ENCODE assay signal across 8 cellular contexts in genomic region chr12:64621257-64621942, GRCh38. TPM values are rescaled to one million over a fixed set of nuclear protein-coding genes. Genes with fewer than 3 reads are reported as not detected.
DNase-seq lines count a peak whose midpoint lies in the region; ATAC-seq, FAIRE-seq and TF ChIP-seq lines count a peak whose summit lies in the region.

No MANE protein-coding gene starts in this region.

- H3K36me3 Mint-ChIP-seq in activated naive CD4-positive, alpha-beta T cell treated with anti-CD3 and anti-CD28 coated beads, Interleukin-2, amount 50 U/mL, for 72 hours: peaks cover 0 to 10% of the 10 kb centered on the region in 2 donors

- intact Hi-C loops in endothelial cell of umbilical vein (cut with micrococcal nuclease): no loop called here

- no peaks in the 10 kb centered on the region for H3K9me3 Mint-ChIP-seq in activated naive CD4-positive, alpha-beta T cell treated with anti-CD3 and anti-CD28 coated beads, Interleukin-2, amount 50 U/mL, for 72 hours

- DNase-seq in ELR (ENCODE audit: low read depth): peak; percentile 79
- peak; percentile 25 for DNase-seq in endothelial cell of umbilical vein (ENCODE audit: low read depth, low spot score)
- no peak for DNase-seq in stimulated activated CD4-positive, alpha-beta T cell treated with anti-CD3 and anti-CD28 coated beads, Interleukin-15, amount 100 ng/mL, for 24 hours
- DNase-seq in activated naive CD4-positive, alpha-beta T cell treated with anti-CD3 and anti-CD28 coated beads, Interleukin-2, amount 50 U/mL, for 72 hours (ENCODE audit: low spot score in 2 of 2): no peak
- DNase-seq in occipital lobe (lab: John Stamatoyannopoulos, UW): no peak
- no peak for DNase-seq in NCI-H2196 treated with DMSO at 0.1 percent for 48 hours (lab: John Stamatoyannopoulos, UW; ENCODE audit: unreplicated experiment)

- H3K4me2 ChIP-seq in endothelial cell of umbilical vein (ENCODE audit: insufficient read depth, low read length): no peak overlapping the region

- H3K4me3 ChIP-seq in endothelial cell of umbilical vein (replicated peaks in 1 of 3; ENCODE audit: insufficient read depth in 1 of 3, low read depth in 1 of 3, low read length in 3 of 3): no peak overlapping the region

- POLR2A ChIA-PET in endothelial cell of umbilical vein (lab: Charles Lee): no interaction called here

- H2AFZ ChIP-seq in endothelial cell of umbilical vein (ENCODE audit: low read depth, low read length): no peak overlapping the region

- H3K27me3 ChIP-seq in endothelial cell of umbilical vein (ENCODE audit: control insufficient read depth in 2 of 2, insufficient read depth in 2 of 2, low read length in 2 of 2): no peaks in the 10 kb centered on the region

- H3K27ac ChIP-seq in endothelial cell of umbilical vein (ENCODE audit: insufficient read depth, low read depth, low read length): peak overlapping the region; percentile 97

- H3K9me3 ChIP-seq in endothelial cell of umbilical vein (replicated peaks; ENCODE audit: control insufficient read depth, insufficient read depth, low read length): no peaks in the 10 kb centered on the region

- no peak for FAIRE-seq in endothelial cell of umbilical vein (lab: Jason Lieb, UNC)

- no peak for TF ChIP-seq CTCF in endothelial cell of umbilical vein (IDR thresholded peaks at IDR 0.05; ENCODE audit: extremely low read depth in 1 of 2, insufficient read depth in 1 of 2, low read depth in 1 of 2, low read length in 2 of 2)

- no peaks in the 10 kb centered on the region for H3K9me1 ChIP-seq in endothelial cell of umbilical vein (replicated peaks; ENCODE audit: control insufficient read depth, extremely low read depth, insufficient read depth, low read length)

- dilution Hi-C loops in endothelial cell of umbilical vein (cut with MboI; ENCODE audit: extremely low pct_ligation_motif_present, low sequenced_read_pairs): no loop called here

- BruUV-seq in endothelial cell of umbilical vein (replicated peaks; lab: Mats Ljungman, UMichigan): no TSS peak

- peak; percentile 65 for ATAC-seq in GM21367 (IDR thresholded peaks at IDR 0.05; ENCODE audit: unreplicated experiment)
- ATAC-seq in HG03520 (IDR thresholded peaks at IDR 0.05; ENCODE audit: unreplicated experiment): peak; percentile 72
- ATAC-seq in activated naive CD4-positive, alpha-beta T cell treated with anti-CD3 and anti-CD28 coated beads, Interleukin-2, amount 50 U/mL, for 72 hours: no peak

- H3K27ac Mint-ChIP-seq in activated naive CD4-positive, alpha-beta T cell treated with anti-CD3 and anti-CD28 coated beads, Interleukin-2, amount 50 U/mL, for 72 hours: peak overlapping the region in 1 of 2 donors; percentile 22

- H4K20me1 ChIP-seq in endothelial cell of umbilical vein (replicated peaks; ENCODE audit: control insufficient read depth, extremely low read depth, insufficient read depth, low read length): no peaks in the 10 kb centered on the region

- H3K36me3 ChIP-seq in endothelial cell of umbilical vein (ENCODE audit: control insufficient read depth in 2 of 2, extremely low read depth in 1 of 2, insufficient read depth in 2 of 2, low read length in 2 of 2): no peaks in the 10 kb centered on the region

- peaks cover 83% of the 10 kb centered on the region for H3K4me1 ChIP-seq in endothelial cell of umbilical vein (ENCODE audit: control insufficient read depth, extremely low read depth, insufficient read depth, low read length)

- CTCF ChIA-PET in endothelial cell of umbilical vein (lab: Charles Lee): no interaction called here

- TF ChIP-seq POLR2A in endothelial cell of umbilical vein (IDR thresholded peaks at IDR 0.05; ENCODE audit: low read depth, low read length): no peak

- peaks cover 77% of the 10 kb centered on the region for H3K79me2 ChIP-seq in endothelial cell of umbilical vein (ENCODE audit: control insufficient read depth, insufficient read depth, low read length)

- H3K9ac ChIP-seq in endothelial cell of umbilical vein (replicated peaks; ENCODE audit: extremely low read depth, insufficient read depth, low read length): no peak overlapping the region

TF ChIP-seq in endothelial cell of umbilical vein, 7 proteins besides CTCF, POLR2A, EP300 and RAD21:
- TF ChIP-seq FOS (IDR thresholded peaks at IDR 0.05; ENCODE audit: borderline replicate concordance, insufficient read depth, low read length) (no peak), MYC (IDR thresholded peaks at IDR 0.05; ENCODE audit: low read depth, low read length) (no peak), POLR2AphosphoS5 (IDR thresholded peaks at IDR 0.05; ENCODE audit: insufficient read depth, low read depth, low read length) (no peak), JUN (IDR thresholded peaks at IDR 0.05; ENCODE audit: borderline replicate concordance, insufficient read depth, insufficient read length, low read depth) (no peak), GATA2 (IDR thresholded peaks at IDR 0.05; ENCODE audit: insufficient read depth, insufficient read length, low read depth, low read length) (no peak), EZH2 (IDR thresholded peaks at IDR 0.05; ENCODE audit: borderline replicate concordance, low read depth, low read length, severe bottlenecking) (no peak), MAX (IDR thresholded peaks at IDR 0.05; ENCODE audit: insufficient read depth, insufficient read length) (no peak)

RNA-seq across cellular contexts. Expression of gene RASSF3, which starts 11.1 kb away (rescaled TPM):
- 60.0 and 60.8 TPM in 2 replicates for total RNA-seq in endothelial cell of umbilical vein
- 16.8 and 20.2 TPM in 2 replicates for polyA plus RNA-seq in endothelial cell of umbilical vein
- polyA plus RNA-seq in endothelial cell of umbilical vein (2011; cell fraction: cytosol; rRNA removed): 24.4 and 24.6 TPM in 2 replicates
- polyA plus RNA-seq in endothelial cell of umbilical vein (2011; cell fraction: nucleus; rRNA removed): 18.0 and 20.9 TPM in 2 replicates
- 42.8 and 47.2 TPM in 2 replicates for polyA plus RNA-seq in endothelial cell of umbilical vein (2012)
- 44.7 and 53.7 TPM in 2 replicates for polyA minus RNA-seq in endothelial cell of umbilical vein
- 20.9 TPM for polyA minus RNA-seq in endothelial cell of umbilical vein (2011; cell fraction: cytosol; rRNA and poly(A)+ RNA removed)
- polyA minus RNA-seq in endothelial cell of umbilical vein (2011; cell fraction: nucleus; rRNA and poly(A)+ RNA removed): 11.6 and 16.9 TPM in 2 replicates
- 10 to 100 TPM; 23.4 to 36.0 TPM for total RNA-seq in activated naive CD4-positive, alpha-beta T cell treated with anti-CD3 and anti-CD28 coated beads, Interleukin-2, amount 50 U/mL, for 72 hours
- 6.1 TPM for total RNA-seq in occipital lobe

Comparison
In these comparisons a context has a peak if more than half of its experiments do, and no peak if none do; other contexts are left out.
1. DNase-seq: peak in ELR (single experiment) and endothelial cell of umbilical vein (single experiment); none in stimulated activated CD4-positive, alpha-beta T cell treated with anti-CD3 and anti-CD28 coated beads, Interleukin-15, amount 100 ng/mL, for 24 hours (single experiment), activated naive CD4-positive, alpha-beta T cell treated with anti-CD3 and anti-CD28 coated beads, Interleukin-2, amount 50 U/mL, for 72 hours (0 of 2), occipital lobe (single experiment) and NCI-H2196 treated with DMSO at 0.1 percent for 48 hours (single experiment).
2. ATAC-seq: peak in GM21367 (single experiment) and HG03520 (single experiment); none in activated naive CD4-positive, alpha-beta T cell treated with anti-CD3 and anti-CD28 coated beads, Interleukin-2, amount 50 U/mL, for 72 hours (0 of 2).